29 cellular contexts compared by ENCODE assay signal in the genomic region with DNA sequence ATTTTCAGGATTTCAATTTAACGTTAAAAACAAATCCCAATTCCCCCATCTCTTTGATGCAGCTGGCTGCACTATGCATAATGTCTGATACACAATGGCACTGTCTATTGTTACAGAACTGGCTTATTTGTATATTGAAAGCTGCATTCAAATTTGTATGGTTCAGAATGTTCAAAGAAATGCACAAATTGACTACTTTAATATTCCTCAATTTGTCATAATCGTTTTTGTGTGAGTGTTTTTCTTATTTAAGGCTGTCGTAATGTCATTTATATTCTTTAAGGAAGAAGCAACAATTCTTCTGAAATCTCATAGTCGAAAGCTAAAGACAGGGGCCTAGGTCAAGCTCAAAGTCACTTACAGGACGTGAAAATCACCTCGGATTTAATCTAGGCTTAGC.
"Had no signal": no experiment of that assay in that cellular context is flagged by ENCODE, and none has a peak within 500 bp of the region (broad histone marks: within the 10 kb centered on the region; RNA-seq: fewer than 3 reads in every experiment).

No MANE protein-coding gene starts in this region.

- H3K9me3 Mint-ChIP-seq: activated naive CD4-positive, alpha-beta T cell treated with anti-CD3 and anti-CD28 coated beads, Interleukin-2, amount 10 ng/mL, durations not matched to agents 7 days and 5 days; activated T-helper 1 cell treated with anti-CD3 and anti-CD28 coated beads, Interleukin-12 subunit alpha, Interleukin-12 subunit beta, Interleukin-2, Interleukin-4 antibody, amounts not matched to agents 30 ng/mL and 10 ng/mL and 1 ng/mL, durations not matched to agents 14 hours and 24 hours and 36 hours; T-helper 2 cell treated with Interferon-gamma antibody and Interleukin-4, amounts not matched to agents 5 μg/mL and 100 μg/mL, for 36 hours had no signal

- H3K79me2 ChIP-seq: hepatocyte had no signal

- H3K27ac ChIP-seq: breast epithelium, epithelial cell of prostate, esophagus squamous epithelium, gastrocnemius medialis, hepatocyte, right lobe of liver, tibial artery, upper lobe of right lung had no signal

- DNase-seq: activated CD4-positive, alpha-beta T cell treated with anti-CD3 and anti-CD28 coated beads for 4 hours; activated CD4-positive, alpha-beta T cell treated with anti-CD3 and anti-CD28 coated beads, Interleukin-2, amount 50 U/mL, for 4 hours; activated CD8-positive, alpha-beta memory T cell treated with anti-CD3 and anti-CD28 coated beads for 24 hours; activated CD8-positive, alpha-beta memory T cell treated with anti-CD3 and anti-CD28 coated beads, Interleukin-2, amount 50 U/mL, for 4 hours; activated gamma-delta T cell; activated naive CD4-positive, alpha-beta T cell treated with anti-CD3 and anti-CD28 coated beads, Interleukin-2, amount 10 ng/mL, durations not matched to agents 7 days and 5 days; activated naive CD8-positive, alpha-beta T cell treated with anti-CD3 and anti-CD28 coated beads, Interleukin-2, amount 10 ng/mL, durations not matched to agents 7 days and 5 days; activated T-cell treated with anti-CD3 and anti-CD28 coated beads, Interleukin-2, amount 50 U/mL, for 1 hour; dermis blood vessel endothelial cell; effector CD8-positive, alpha-beta T cell; esophagus squamous epithelium; gastrocnemius medialis; islet precursor cell; left cardiac atrium; left ventricle myocardium superior; naive thymus-derived CD4-positive, alpha-beta T cell; posterior cingulate gyrus; right lobe of liver; stimulated activated CD4-positive, alpha-beta T cell treated with anti-CD3 and anti-CD28 coated beads, Interleukin-2, amount 100 ng/mL, for 48 hours; T-helper 1 cell; tibial artery; upper lobe of right lung had no signal

- H3K27me3 Mint-ChIP-seq: activated naive CD4-positive, alpha-beta T cell treated with anti-CD3 and anti-CD28 coated beads, Interleukin-2, amount 10 ng/mL, durations not matched to agents 7 days and 5 days; activated naive CD8-positive, alpha-beta T cell treated with anti-CD3 and anti-CD28 coated beads, Interleukin-2, amount 10 ng/mL, durations not matched to agents 7 days and 5 days; central memory CD8-positive, alpha-beta T cell; naive thymus-derived CD4-positive, alpha-beta T cell; stimulated activated naive CD8-positive, alpha-beta T cell treated with anti-CD3 and anti-CD28 coated beads, Interleukin-15, Interleukin-2, amounts not matched to agents 100 ng/mL and 50 ng/mL, for 24 hours had no signal

- H3K4me2 ChIP-seq: hepatocyte had no signal

- H3K27me3 ChIP-seq: breast epithelium, esophagus squamous epithelium, gastrocnemius medialis, hepatocyte, right lobe of liver, tibial artery, upper lobe of right lung had no signal

- H3K4me1 ChIP-seq: breast epithelium, esophagus squamous epithelium, gastrocnemius medialis, right lobe of liver, tibial artery, upper lobe of right lung had no signal

- H3K4me3 Mint-ChIP-seq: activated naive CD4-positive, alpha-beta T cell treated with anti-CD3 and anti-CD28 coated beads, Interleukin-2, amount 10 ng/mL, durations not matched to agents 7 days and 5 days; activated naive CD8-positive, alpha-beta T cell treated with anti-CD3 and anti-CD28 coated beads, Interleukin-2, amount 10 ng/mL, durations not matched to agents 7 days and 5 days; activated T-helper 1 cell treated with anti-CD3 and anti-CD28 coated beads, Interleukin-12 subunit alpha, Interleukin-12 subunit beta, Interleukin-2, Interleukin-4 antibody, amounts not matched to agents 30 ng/mL and 10 ng/mL and 1 ng/mL, durations not matched to agents 14 hours and 24 hours and 36 hours; central memory CD8-positive, alpha-beta T cell; naive thymus-derived CD4-positive, alpha-beta T cell; stimulated activated naive CD8-positive, alpha-beta T cell treated with anti-CD3 and anti-CD28 coated beads, Interleukin-15, Interleukin-2, amounts not matched to agents 100 ng/mL and 50 ng/mL, for 24 hours; T-helper 2 cell treated with Interferon-gamma antibody and Interleukin-4, amounts not matched to agents 5 μg/mL and 100 μg/mL, for 36 hours had no signal

- H3K36me3 ChIP-seq: breast epithelium, esophagus squamous epithelium, gastrocnemius medialis, right lobe of liver, tibial artery, upper lobe of right lung had no signal

- H2AFZ ChIP-seq: hepatocyte had no signal

- ATAC-seq: gastrocnemius medialis; left cardiac atrium; left ventricle myocardium superior; naive thymus-derived CD4-positive, alpha-beta T cell; right lobe of liver; upper lobe of right lung had no signal

- H3K4me1 Mint-ChIP-seq: activated naive CD4-positive, alpha-beta T cell treated with anti-CD3 and anti-CD28 coated beads, Interleukin-2, amount 10 ng/mL, durations not matched to agents 7 days and 5 days; activated naive CD8-positive, alpha-beta T cell treated with anti-CD3 and anti-CD28 coated beads, Interleukin-2, amount 10 ng/mL, durations not matched to agents 7 days and 5 days; central memory CD8-positive, alpha-beta T cell; naive thymus-derived CD4-positive, alpha-beta T cell had no signal

- H3K36me3 Mint-ChIP-seq: activated naive CD4-positive, alpha-beta T cell treated with anti-CD3 and anti-CD28 coated beads, Interleukin-2, amount 10 ng/mL, durations not matched to agents 7 days and 5 days; activated naive CD8-positive, alpha-beta T cell treated with anti-CD3 and anti-CD28 coated beads, Interleukin-2, amount 10 ng/mL, durations not matched to agents 7 days and 5 days; naive thymus-derived CD4-positive, alpha-beta T cell had no signal

- H3K9me3 ChIP-seq: breast epithelium, esophagus squamous epithelium, gastrocnemius medialis, right lobe of liver, tibial artery, upper lobe of right lung had no signal

- H3K4me3 ChIP-seq: breast epithelium, esophagus squamous epithelium, gastrocnemius medialis, hepatocyte, right lobe of liver, tibial artery, upper lobe of right lung had no signal

- H3K27ac Mint-ChIP-seq: activated naive CD4-positive, alpha-beta T cell treated with anti-CD3 and anti-CD28 coated beads, Interleukin-2, amount 10 ng/mL, durations not matched to agents 7 days and 5 days; activated naive CD8-positive, alpha-beta T cell treated with anti-CD3 and anti-CD28 coated beads, Interleukin-2, amount 10 ng/mL, durations not matched to agents 7 days and 5 days; activated T-helper 1 cell treated with anti-CD3 and anti-CD28 coated beads, Interleukin-12 subunit alpha, Interleukin-12 subunit beta, Interleukin-2, Interleukin-4 antibody, amounts not matched to agents 30 ng/mL and 10 ng/mL and 1 ng/mL, durations not matched to agents 14 hours and 24 hours and 36 hours; naive thymus-derived CD4-positive, alpha-beta T cell; stimulated activated naive CD8-positive, alpha-beta T cell treated with anti-CD3 and anti-CD28 coated beads, Interleukin-15, Interleukin-2, amounts not matched to agents 100 ng/mL and 50 ng/mL, for 24 hours; T-helper 2 cell treated with Interferon-gamma antibody and Interleukin-4, amounts not matched to agents 5 μg/mL and 100 μg/mL, for 36 hours had no signal
